Comparison of ENCODE assay signal across 2 cellular contexts in the genomic region with DNA sequence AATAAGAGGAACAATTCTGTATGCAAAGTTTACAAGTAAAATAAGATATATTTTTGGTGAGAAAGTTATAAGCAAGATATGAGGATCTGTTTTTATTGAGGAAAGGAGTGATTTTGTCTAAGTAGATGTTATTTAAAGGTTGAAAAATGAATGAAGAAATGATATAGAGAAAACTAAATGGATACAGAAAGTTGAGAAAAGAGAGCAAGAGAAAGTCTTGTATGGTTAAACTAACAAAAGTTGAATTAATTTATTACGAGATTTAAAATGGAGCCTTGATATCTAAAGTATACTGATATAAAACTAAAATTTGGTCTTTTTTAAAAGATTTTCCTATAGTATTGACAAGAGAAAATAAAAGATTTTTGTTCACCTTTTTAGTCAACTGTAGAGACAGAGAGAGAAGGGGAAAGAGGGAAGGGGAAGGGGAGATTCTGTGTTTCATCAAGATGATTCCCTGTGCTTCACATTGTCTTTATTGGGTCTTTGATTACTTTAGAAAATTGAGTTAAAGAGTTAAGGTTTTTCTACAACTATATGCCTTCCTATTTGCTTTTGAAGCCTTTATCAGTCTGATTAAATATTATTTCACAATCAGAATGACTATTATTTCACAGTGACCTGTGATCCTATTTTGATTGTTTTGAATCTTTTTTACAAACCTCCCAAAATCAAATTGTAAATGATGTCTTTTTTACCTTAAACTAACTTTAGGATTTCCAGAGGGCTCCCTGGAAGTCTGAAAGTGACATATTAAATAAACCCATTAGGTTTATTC.
TF ChIP-seq lines count a peak whose summit lies in the region.

No MANE protein-coding gene starts in this region.

TF ChIP-seq in A549, 52 proteins besides CTCF, POLR2A, EP300 and RAD21 (continued from another document):
- TF ChIP-seq, protein P1, sequence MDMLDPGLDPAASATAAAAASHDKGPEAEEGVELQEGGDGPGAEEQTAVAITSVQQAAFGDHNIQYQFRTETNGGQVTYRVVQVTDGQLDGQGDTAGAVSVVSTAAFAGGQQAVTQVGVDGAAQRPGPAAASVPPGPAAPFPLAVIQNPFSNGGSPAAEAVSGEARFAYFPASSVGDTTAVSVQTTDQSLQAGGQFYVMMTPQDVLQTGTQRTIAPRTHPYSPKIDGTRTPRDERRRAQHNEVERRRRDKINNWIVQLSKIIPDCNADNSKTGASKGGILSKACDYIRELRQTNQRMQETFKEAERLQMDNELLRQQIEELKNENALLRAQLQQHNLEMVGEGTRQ (IDR thresholded peaks at IDR 0.05) = no peak
- TF ChIP-seq, protein P2, sequence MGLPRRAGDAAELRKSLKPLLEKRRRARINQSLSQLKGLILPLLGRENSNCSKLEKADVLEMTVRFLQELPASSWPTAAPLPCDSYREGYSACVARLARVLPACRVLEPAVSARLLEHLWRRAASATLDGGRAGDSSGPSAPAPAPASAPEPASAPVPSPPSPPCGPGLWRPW (IDR thresholded peaks at IDR 0.05) = no peak
- TF ChIP-seq JUN (IDR thresholded peaks at IDR 0.05) = no peak
- no peak for TF ChIP-seq NFE2L2 (conservative IDR thresholded peaks at IDR 0.05; ENCODE audit: low read length)
- TF ChIP-seq, protein P3, sequence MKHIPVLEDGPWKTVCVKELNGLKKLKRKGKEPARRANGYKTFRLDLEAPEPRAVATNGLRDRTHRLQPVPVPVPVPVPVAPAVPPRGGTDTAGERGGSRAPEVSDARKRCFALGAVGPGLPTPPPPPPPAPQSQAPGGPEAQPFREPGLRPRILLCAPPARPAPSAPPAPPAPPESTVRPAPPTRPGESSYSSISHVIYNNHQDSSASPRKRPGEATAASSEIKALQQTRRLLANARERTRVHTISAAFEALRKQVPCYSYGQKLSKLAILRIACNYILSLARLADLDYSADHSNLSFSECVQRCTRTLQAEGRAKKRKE (CRISPR knock-in tag; IDR thresholded peaks at IDR 0.05; ENCODE audit: low read depth) = no peak
- TF ChIP-seq FOSB (CRISPR knock-in tag; IDR thresholded peaks at IDR 0.05) = no peak
- no peak for TF ChIP-seq FOSL2 (IDR thresholded peaks at IDR 0.05)
- no peak for TF ChIP-seq FOSL2 (CRISPR knock-in tag; IDR thresholded peaks at IDR 0.05)

TF ChIP-seq in IMR-90, 13 proteins besides CTCF, POLR2A, EP300 and RAD21 (continued from another document):
- TF ChIP-seq, protein P4, sequence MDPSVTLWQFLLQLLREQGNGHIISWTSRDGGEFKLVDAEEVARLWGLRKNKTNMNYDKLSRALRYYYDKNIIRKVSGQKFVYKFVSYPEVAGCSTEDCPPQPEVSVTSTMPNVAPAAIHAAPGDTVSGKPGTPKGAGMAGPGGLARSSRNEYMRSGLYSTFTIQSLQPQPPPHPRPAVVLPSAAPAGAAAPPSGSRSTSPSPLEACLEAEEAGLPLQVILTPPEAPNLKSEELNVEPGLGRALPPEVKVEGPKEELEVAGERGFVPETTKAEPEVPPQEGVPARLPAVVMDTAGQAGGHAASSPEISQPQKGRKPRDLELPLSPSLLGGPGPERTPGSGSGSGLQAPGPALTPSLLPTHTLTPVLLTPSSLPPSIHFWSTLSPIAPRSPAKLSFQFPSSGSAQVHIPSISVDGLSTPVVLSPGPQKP (IDR thresholded peaks at IDR 0.05; ENCODE audit: borderline replicate concordance, low read depth, low read length) = no peak
